Comparison of ENCODE assay signal across 3 cellular contexts in the genomic region with DNA sequence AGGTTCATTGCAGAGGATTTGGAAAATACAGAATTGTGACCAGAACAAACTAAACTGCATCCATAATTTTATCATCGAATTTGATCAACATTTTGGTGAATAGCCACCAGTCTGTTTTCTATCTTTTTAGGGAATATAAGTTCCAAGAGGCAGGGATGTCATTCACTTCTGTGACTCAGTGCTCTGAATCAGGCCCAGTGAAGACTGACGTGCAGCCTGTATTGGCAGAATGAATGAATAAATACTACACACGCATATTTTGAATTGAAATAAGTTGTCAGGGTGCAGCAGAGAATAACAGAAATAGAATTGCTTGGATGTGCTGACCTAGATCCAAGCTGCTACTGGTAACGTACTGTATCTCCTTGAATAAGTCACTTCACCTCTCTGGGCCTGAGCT.
TF ChIP-seq lines count a peak whose summit lies in the region.

No MANE protein-coding gene starts in this region.

TF ChIP-seq in SK-N-SH, 30 proteins besides CTCF, POLR2A, EP300 and RAD21 (continues in another document):
- TF ChIP-seq RXRA (IDR thresholded peaks at IDR 0.05; ENCODE audit: borderline replicate concordance, low read depth) (no peak), TAF1 (IDR thresholded peaks at IDR 0.05; ENCODE audit: borderline replicate concordance, low read depth, low read length) (no peak), TCF12 (IDR thresholded peaks at IDR 0.05) (peak; percentile 4; the same call in 1 of the 2 replicates), SIN3A (IDR thresholded peaks at IDR 0.05; ENCODE audit: borderline replicate concordance, low read depth, low read length) (no peak), JUND (IDR thresholded peaks at IDR 0.05) (peak; percentile 40; the same call in 1 of the 2 replicates), TEAD4 (IDR thresholded peaks at IDR 0.05; ENCODE audit: borderline replicate concordance, insufficient read depth) (no peak), POLR2AphosphoS5 (IDR thresholded peaks at IDR 0.05; ENCODE audit: low read depth, low read length) (no peak), CHD2 (IDR thresholded peaks at IDR 0.05; ENCODE audit: low read length, partially characterized antibody) (no peak), FOXJ3 (CRISPR knock-in tag; IDR thresholded peaks at IDR 0.05) (no peak), RFX5 (IDR thresholded peaks at IDR 0.05; ENCODE audit: low read length) (no peak)
- TF ChIP-seq, protein P1, sequence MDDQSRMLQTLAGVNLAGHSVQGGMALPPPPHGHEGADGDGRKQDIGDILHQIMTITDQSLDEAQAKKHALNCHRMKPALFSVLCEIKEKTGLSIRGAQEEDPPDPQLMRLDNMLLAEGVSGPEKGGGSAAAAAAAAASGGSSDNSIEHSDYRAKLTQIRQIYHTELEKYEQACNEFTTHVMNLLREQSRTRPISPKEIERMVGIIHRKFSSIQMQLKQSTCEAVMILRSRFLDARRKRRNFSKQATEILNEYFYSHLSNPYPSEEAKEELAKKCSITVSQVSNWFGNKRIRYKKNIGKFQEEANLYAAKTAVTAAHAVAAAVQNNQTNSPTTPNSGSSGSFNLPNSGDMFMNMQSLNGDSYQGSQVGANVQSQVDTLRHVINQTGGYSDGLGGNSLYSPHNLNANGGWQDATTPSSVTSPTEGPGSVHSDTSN (IDR thresholded peaks at IDR 0.05) = peak; percentile 64
- TF ChIP-seq, protein P2, sequence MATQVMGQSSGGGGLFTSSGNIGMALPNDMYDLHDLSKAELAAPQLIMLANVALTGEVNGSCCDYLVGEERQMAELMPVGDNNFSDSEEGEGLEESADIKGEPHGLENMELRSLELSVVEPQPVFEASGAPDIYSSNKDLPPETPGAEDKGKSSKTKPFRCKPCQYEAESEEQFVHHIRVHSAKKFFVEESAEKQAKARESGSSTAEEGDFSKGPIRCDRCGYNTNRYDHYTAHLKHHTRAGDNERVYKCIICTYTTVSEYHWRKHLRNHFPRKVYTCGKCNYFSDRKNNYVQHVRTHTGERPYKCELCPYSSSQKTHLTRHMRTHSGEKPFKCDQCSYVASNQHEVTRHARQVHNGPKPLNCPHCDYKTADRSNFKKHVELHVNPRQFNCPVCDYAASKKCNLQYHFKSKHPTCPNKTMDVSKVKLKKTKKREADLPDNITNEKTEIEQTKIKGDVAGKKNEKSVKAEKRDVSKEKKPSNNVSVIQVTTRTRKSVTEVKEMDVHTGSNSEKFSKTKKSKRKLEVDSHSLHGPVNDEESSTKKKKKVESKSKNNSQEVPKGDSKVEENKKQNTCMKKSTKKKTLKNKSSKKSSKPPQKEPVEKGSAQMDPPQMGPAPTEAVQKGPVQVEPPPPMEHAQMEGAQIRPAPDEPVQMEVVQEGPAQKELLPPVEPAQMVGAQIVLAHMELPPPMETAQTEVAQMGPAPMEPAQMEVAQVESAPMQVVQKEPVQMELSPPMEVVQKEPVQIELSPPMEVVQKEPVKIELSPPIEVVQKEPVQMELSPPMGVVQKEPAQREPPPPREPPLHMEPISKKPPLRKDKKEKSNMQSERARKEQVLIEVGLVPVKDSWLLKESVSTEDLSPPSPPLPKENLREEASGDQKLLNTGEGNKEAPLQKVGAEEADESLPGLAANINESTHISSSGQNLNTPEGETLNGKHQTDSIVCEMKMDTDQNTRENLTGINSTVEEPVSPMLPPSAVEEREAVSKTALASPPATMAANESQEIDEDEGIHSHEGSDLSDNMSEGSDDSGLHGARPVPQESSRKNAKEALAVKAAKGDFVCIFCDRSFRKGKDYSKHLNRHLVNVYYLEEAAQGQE (IDR thresholded peaks at IDR 0.05; ENCODE audit: low read depth, low read length) = no peak
- TF ChIP-seq, protein P3, sequence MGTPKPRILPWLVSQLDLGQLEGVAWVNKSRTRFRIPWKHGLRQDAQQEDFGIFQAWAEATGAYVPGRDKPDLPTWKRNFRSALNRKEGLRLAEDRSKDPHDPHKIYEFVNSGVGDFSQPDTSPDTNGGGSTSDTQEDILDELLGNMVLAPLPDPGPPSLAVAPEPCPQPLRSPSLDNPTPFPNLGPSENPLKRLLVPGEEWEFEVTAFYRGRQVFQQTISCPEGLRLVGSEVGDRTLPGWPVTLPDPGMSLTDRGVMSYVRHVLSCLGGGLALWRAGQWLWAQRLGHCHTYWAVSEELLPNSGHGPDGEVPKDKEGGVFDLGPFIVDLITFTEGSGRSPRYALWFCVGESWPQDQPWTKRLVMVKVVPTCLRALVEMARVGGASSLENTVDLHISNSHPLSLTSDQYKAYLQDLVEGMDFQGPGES (IDR thresholded peaks at IDR 0.05; ENCODE audit: low read depth, low read length) = no peak

TF ChIP-seq in SK-N-SH treated with all-trans-retinoic acid at 6 μM for 48 hours, 23 proteins besides CTCF, POLR2A, EP300 and RAD21:
- TF ChIP-seq ESRRG (CRISPR knock-in tag; IDR thresholded peaks at IDR 0.05) (no peak), PATZ1 (CRISPR knock-in tag; IDR thresholded peaks at IDR 0.05; ENCODE audit: borderline replicate concordance) (no peak), TOX (CRISPR knock-in tag; IDR thresholded peaks at IDR 0.05; ENCODE audit: borderline replicate concordance) (no peak), OSR1 (CRISPR knock-in tag; IDR thresholded peaks at IDR 0.05) (no peak), ZFP3 (CRISPR knock-in tag; IDR thresholded peaks at IDR 0.05) (no peak), ISL1 (CRISPR knock-in tag; IDR thresholded peaks at IDR 0.05) (no peak), RARB (CRISPR knock-in tag; IDR thresholded peaks at IDR 0.05) (no peak), TCF4 (CRISPR knock-in tag; IDR thresholded peaks at IDR 0.05; ENCODE audit: borderline replicate concordance) (no peak)
- TF ChIP-seq, protein P4, sequence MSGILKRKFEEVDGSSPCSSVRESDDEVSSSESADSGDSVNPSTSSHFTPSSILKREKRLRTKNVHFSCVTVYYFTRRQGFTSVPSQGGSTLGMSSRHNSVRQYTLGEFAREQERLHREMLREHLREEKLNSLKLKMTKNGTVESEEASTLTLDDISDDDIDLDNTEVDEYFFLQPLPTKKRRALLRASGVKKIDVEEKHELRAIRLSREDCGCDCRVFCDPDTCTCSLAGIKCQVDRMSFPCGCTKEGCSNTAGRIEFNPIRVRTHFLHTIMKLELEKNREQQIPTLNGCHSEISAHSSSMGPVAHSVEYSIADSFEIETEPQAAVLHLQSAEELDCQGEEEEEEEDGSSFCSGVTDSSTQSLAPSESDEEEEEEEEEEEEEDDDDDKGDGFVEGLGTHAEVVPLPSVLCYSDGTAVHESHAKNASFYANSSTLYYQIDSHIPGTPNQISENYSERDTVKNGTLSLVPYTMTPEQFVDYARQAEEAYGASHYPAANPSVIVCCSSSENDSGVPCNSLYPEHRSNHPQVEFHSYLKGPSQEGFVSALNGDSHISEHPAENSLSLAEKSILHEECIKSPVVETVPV (CRISPR knock-in tag; IDR thresholded peaks at IDR 0.05) = no peak

TF ChIP-seq in HepG2, 621 proteins besides CTCF, POLR2A, EP300 and RAD21:
- TF ChIP-seq, protein P5, sequence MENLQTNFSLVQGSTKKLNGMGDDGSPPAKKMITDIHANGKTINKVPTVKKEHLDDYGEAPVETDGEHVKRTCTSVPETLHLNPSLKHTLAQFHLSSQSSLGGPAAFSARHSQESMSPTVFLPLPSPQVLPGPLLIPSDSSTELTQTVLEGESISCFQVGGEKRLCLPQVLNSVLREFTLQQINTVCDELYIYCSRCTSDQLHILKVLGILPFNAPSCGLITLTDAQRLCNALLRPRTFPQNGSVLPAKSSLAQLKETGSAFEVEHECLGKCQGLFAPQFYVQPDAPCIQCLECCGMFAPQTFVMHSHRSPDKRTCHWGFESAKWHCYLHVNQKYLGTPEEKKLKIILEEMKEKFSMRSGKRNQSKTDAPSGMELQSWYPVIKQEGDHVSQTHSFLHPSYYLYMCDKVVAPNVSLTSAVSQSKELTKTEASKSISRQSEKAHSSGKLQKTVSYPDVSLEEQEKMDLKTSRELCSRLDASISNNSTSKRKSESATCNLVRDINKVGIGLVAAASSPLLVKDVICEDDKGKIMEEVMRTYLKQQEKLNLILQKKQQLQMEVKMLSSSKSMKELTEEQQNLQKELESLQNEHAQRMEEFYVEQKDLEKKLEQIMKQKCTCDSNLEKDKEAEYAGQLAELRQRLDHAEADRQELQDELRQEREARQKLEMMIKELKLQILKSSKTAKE (CRISPR knock-in tag; IDR thresholded peaks at IDR 0.05; ENCODE audit: borderline replicate concordance) = no peak
- no peak for TF ChIP-seq ZNF567 (CRISPR knock-in tag; IDR thresholded peaks at IDR 0.05; ENCODE audit: borderline replicate concordance)
- TF ChIP-seq ZNF253 (CRISPR knock-in tag; IDR thresholded peaks at IDR 0.05; ENCODE audit: borderline replicate concordance) = no peak
- no peak for TF ChIP-seq SNAPC5 (CRISPR knock-in tag; IDR thresholded peaks at IDR 0.05; ENCODE audit: borderline replicate concordance)
- no peak for TF ChIP-seq ZNF354B (CRISPR knock-in tag; IDR thresholded peaks at IDR 0.05)
- no peak for TF ChIP-seq ZNF317 (CRISPR knock-in tag; IDR thresholded peaks at IDR 0.05)
- TF ChIP-seq MTA3 (CRISPR knock-in tag; IDR thresholded peaks at IDR 0.05) = no peak
- no peak for TF ChIP-seq GLI4 (CRISPR knock-in tag; IDR thresholded peaks at IDR 0.05; ENCODE audit: borderline replicate concordance)
- TF ChIP-seq HMGXB4 (CRISPR knock-in tag; IDR thresholded peaks at IDR 0.05; ENCODE audit: borderline replicate concordance in 1 of 2, low read depth in 1 of 2) = no peak
- TF ChIP-seq ZNF501 (CRISPR knock-in tag; IDR thresholded peaks at IDR 0.05) = no peak
- TF ChIP-seq CREB3 (CRISPR knock-in tag; IDR thresholded peaks at IDR 0.05) = no peak
- no peak for TF ChIP-seq ZBTB34 (CRISPR knock-in tag; IDR thresholded peaks at IDR 0.05)
- TF ChIP-seq SOX13 (IDR thresholded peaks at IDR 0.05) = no peak
- TF ChIP-seq SOX13 (CRISPR knock-in tag; conservative IDR thresholded peaks at IDR 0.05 in 1 of 2, IDR thresholded peaks at IDR 0.05 in 1 of 2) = no peak
- TF ChIP-seq ZNF343 (CRISPR knock-in tag; IDR thresholded peaks at IDR 0.05) = no peak
- TF ChIP-seq ZSCAN29 (CRISPR knock-in tag; conservative IDR thresholded peaks at IDR 0.05) = no peak
- TF ChIP-seq FOXM1 (CRISPR knock-in tag; IDR thresholded peaks at IDR 0.05) = no peak
